Comparison of ENCODE assay signal across 28 cellular contexts in the genomic region with DNA sequence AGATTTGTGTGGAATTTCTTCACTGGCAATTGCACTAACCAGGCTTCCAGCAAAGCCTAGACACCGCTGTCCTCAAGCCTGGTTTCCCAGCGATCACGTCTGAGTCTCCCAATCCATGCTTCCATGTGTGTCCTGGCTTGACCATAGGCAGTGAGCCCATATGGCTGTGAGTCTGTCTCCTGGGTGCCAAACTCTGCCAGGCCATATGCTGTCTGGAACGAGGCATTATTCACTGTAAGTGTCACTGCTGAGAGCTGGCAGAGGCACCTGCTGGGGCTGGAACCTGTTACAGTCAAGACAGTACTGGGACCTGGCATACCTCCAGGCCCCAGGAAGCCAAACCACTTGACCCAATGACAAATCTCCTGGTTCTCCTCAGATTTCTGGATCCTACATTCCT.
DNase-seq lines count a peak whose midpoint lies in the region; ATAC-seq, FAIRE-seq and TF ChIP-seq lines count a peak whose summit lies in the region.
"Had no signal": no experiment of that assay in that cellular context is flagged by ENCODE, and none has a peak within 500 bp of the region (broad histone marks: within the 10 kb centered on the region; RNA-seq: fewer than 3 reads in every experiment).

No MANE protein-coding gene starts in this region.

- H3K9me3 Mint-ChIP-seq in activated CD4-positive, alpha-beta T cell treated with anti-CD3 and anti-CD28 coated beads, Interleukin-2, amount 10 ng/mL, durations not matched to agents 7 days and 5 days, result no peaks in the 10 kb centered on the region

- CTCF ChIA-PET in SK-N-SH (lab: Yijun Ruan, JAX), result interaction anchor here (1.5 to 3.8 kb wide), 2 partner anchors 24 to 61 kb away, joined by 3 to 29 read pairs; no protein-coding TSS in a partner anchor
- CTCF ChIA-PET in activated CD4-positive, alpha-beta T cell treated with anti-CD3 and anti-CD28 coated beads, Interleukin-2, amount 10 ng/mL, durations not matched to agents 7 days and 5 days (lab: Charles Lee), result no interaction called here
- CTCF ChIA-PET in RWPE1 (lab: Yijun Ruan, JAX), result no interaction called here

- no peak overlapping the region for H3K4me3 Mint-ChIP-seq in activated CD4-positive, alpha-beta T cell treated with anti-CD3 and anti-CD28 coated beads, Interleukin-2, amount 10 ng/mL, durations not matched to agents 7 days and 5 days
- H3K4me3 Mint-ChIP-seq: CD4-positive, alpha-beta memory T cell; IgD-negative memory B cell; T-helper 17 cell had no signal

- H3F3A ChIP-seq in SK-N-SH (replicated peaks; ENCODE audit: insufficient read depth), result no peaks in the 10 kb centered on the region

- FAIRE-seq in bronchial epithelial cell (lab: Jason Lieb, UNC), result peak; percentile 28
- no peak for FAIRE-seq in D721Med (lab: Jason Lieb, UNC)
- FAIRE-seq: GM12891, GM19239, H1 had no signal

- no peak overlapping the region for H3K27ac Mint-ChIP-seq in activated CD4-positive, alpha-beta T cell treated with anti-CD3 and anti-CD28 coated beads, Interleukin-2, amount 10 ng/mL, durations not matched to agents 7 days and 5 days
- H3K27ac Mint-ChIP-seq: CD4-positive, alpha-beta memory T cell; IgD-negative memory B cell; T-helper 17 cell had no signal

- no peaks in the 10 kb centered on the region for H3K27me3 ChIP-seq in SK-N-SH (ENCODE audit: insufficient read depth)
- no peaks in the 10 kb centered on the region for H3K27me3 ChIP-seq in bronchial epithelial cell (ENCODE audit: control insufficient read depth, insufficient read depth, low read length)

- TF ChIP-seq CTCF in SK-N-SH (IDR thresholded peaks at IDR 0.05) (no peak), bronchial epithelial cell (IDR thresholded peaks at IDR 0.05; ENCODE audit: insufficient read depth, low read length, severe bottlenecking) (no peak), D721Med (IDR thresholded peaks at IDR 0.05; ENCODE audit: insufficient read depth, missing control alignments) (no peak), RWPE1 (conservative IDR thresholded peaks at IDR 0.05; ENCODE audit: low read depth) (no peak)

- H3K36me3 Mint-ChIP-seq in activated CD4-positive, alpha-beta T cell treated with anti-CD3 and anti-CD28 coated beads, Interleukin-2, amount 10 ng/mL, durations not matched to agents 7 days and 5 days (ENCODE audit: low read depth), result no peaks in the 10 kb centered on the region
- H3K36me3 Mint-ChIP-seq: CD4-positive, alpha-beta memory T cell; IgD-negative memory B cell had no signal

- no peak for TF ChIP-seq RAD21 in SK-N-SH (IDR thresholded peaks at IDR 0.05; ENCODE audit: low read length)

- H3K36me3 ChIP-seq in SK-N-SH (replicated peaks in 1 of 2; ENCODE audit: control insufficient read depth in 1 of 2, insufficient read depth in 2 of 2, low read length in 1 of 2) (no peaks in the 10 kb centered on the region), bronchial epithelial cell (ENCODE audit: control insufficient read depth, insufficient read depth, low read length) (no peaks in the 10 kb centered on the region)

- no peak for ATAC-seq in SK-N-SH treated with all-trans-retinoic acid at 6 μM for 48 hours
- ATAC-seq: T-helper 17 cell had no signal

- DNase-seq in SK-N-SH, result no peak
- peak; percentile 61 for DNase-seq in NCI-H2029 (lab: John Stamatoyannopoulos, UW)
- no peak for DNase-seq in bronchial epithelial cell (ENCODE audit: low read depth)
- no peak for DNase-seq in NCI-H2107 (lab: John Stamatoyannopoulos, UW)
- no peak for DNase-seq in activated CD4-positive, alpha-beta T cell treated with anti-CD3 and anti-CD28 coated beads, Interleukin-2, amount 10 ng/mL, durations not matched to agents 7 days and 5 days
- no peak for DNase-seq in D721Med (ENCODE audit: insufficient read length, low spot score)
- no peak for DNase-seq in RWPE1 (ENCODE audit: low spot score)
- DNase-seq: Caco-2; CD4-positive, alpha-beta memory T cell; DMS153; GDM1; HCEC 1CT; NCI-H1092; NCI-H1417 treated with DMSO at 0.1 percent for 48 hours; NCI-H1694 treated with DMSO at 0.1 percent for 48 hours; NCI-H226; NCI-H510A treated with DMSO at 0.1 percent for 48 hours; NCI-H748 treated with DMSO at 0.1 percent for 48 hours; RPMI8226; SHP77; T-helper 17 cell; T1000 had no signal

- H3K79me2 ChIP-seq in SK-N-SH (ENCODE audit: insufficient read depth), result no peaks in the 10 kb centered on the region

- no peak overlapping the region for H3K4me2 ChIP-seq in SK-N-SH
- H3K4me2 ChIP-seq: KMS-11 had no signal

- POLR2A ChIA-PET in SK-N-SH (lab: Yijun Ruan, JAX) (no interaction called here), RWPE1 (lab: Yijun Ruan, JAX; ENCODE audit: low non-redundant PET) (no interaction called here)
- POLR2A ChIA-PET in activated CD4-positive, alpha-beta T cell treated with anti-CD3 and anti-CD28 coated beads, Interleukin-2, amount 10 ng/mL, durations not matched to agents 7 days and 5 days (lab: Charles Lee), result no interaction called here

- H3K27me3 Mint-ChIP-seq in activated CD4-positive, alpha-beta T cell treated with anti-CD3 and anti-CD28 coated beads, Interleukin-2, amount 10 ng/mL, durations not matched to agents 7 days and 5 days, result peaks cover 2% of the 10 kb centered on the region

- no peaks in the 10 kb centered on the region for H3K9me3 ChIP-seq in SK-N-SH
- H3K9me3 ChIP-seq: Caco-2 had no signal

- 21% methylated on average over 4 of the region's 4 CpGs for WGBS in SK-N-SH (ENCODE audit: low lambda C conversion rate)

- H3K9me2 ChIP-seq in SK-N-SH, result no peaks in the 10 kb centered on the region

- H3K4me3 ChIP-seq in SK-N-SH (ENCODE audit: low read depth in 2 of 2, low read length in 1 of 2) (no peak overlapping the region), bronchial epithelial cell (ENCODE audit: low read depth, low read length) (no peak overlapping the region)

- no peak overlapping the region for H3K9ac ChIP-seq in SK-N-SH
- H3K9ac ChIP-seq: KMS-11 had no signal

- no peak overlapping the region for H2AFZ ChIP-seq in SK-N-SH (ENCODE audit: low read depth)

- H4K20me1 ChIP-seq in SK-N-SH (ENCODE audit: insufficient read depth), result no peaks in the 10 kb centered on the region

- H3K4me1 ChIP-seq in SK-N-SH (ENCODE audit: control insufficient read depth in 1 of 2, insufficient read depth in 2 of 2, low read depth in 1 of 2, low read length in 1 of 2), result peaks cover 0 to 22% of the 10 kb centered on the region in 2 experiments; a peak in 1 of 4 replicates
- H3K4me1 ChIP-seq: Caco-2 had no signal

- no peaks in the 10 kb centered on the region for H3K4me1 Mint-ChIP-seq in activated CD4-positive, alpha-beta T cell treated with anti-CD3 and anti-CD28 coated beads, Interleukin-2, amount 10 ng/mL, durations not matched to agents 7 days and 5 days
- H3K4me1 Mint-ChIP-seq: CD4-positive, alpha-beta memory T cell; IgD-negative memory B cell; T-helper 17 cell had no signal

- H3K27ac ChIP-seq in SK-N-SH (ENCODE audit: low read depth in 2 of 2, low read length in 1 of 2) (no peak overlapping the region; a peak in 1 of 4 replicates), RWPE1 (no peak overlapping the region)
- H3K27ac ChIP-seq: KMS-11 had no signal

- TF ChIP-seq EP300 in SK-N-SH (IDR thresholded peaks at IDR 0.05; ENCODE audit: borderline replicate concordance in 1 of 2, low read depth in 1 of 2, low read length in 1 of 2), result no peak

TF ChIP-seq in SK-N-SH, 30 proteins besides CTCF, POLR2A, EP300 and RAD21:
- TF ChIP-seq TAF1 (IDR thresholded peaks at IDR 0.05; ENCODE audit: borderline replicate concordance, low read depth, low read length) (no peak), RCOR1 (IDR thresholded peaks at IDR 0.05; ENCODE audit: low read length) (0 out of 2 replicates have a peak, but pooled peaks have one; percentile 13)

TF ChIP-seq in SK-N-SH treated with all-trans-retinoic acid at 6 μM for 48 hours, 23 proteins besides CTCF, POLR2A, EP300 and RAD21 (continues in another document):
- TF ChIP-seq BACH2 (CRISPR knock-in tag; IDR thresholded peaks at IDR 0.05; ENCODE audit: borderline replicate concordance) (no peak), SNAI2 (CRISPR knock-in tag; IDR thresholded peaks at IDR 0.05) (no peak), ZNF565 (CRISPR knock-in tag; conservative IDR thresholded peaks at IDR 0.05; ENCODE audit: low read depth) (no peak), CSDC2 (CRISPR knock-in tag; IDR thresholded peaks at IDR 0.05) (no peak), ZFP30 (CRISPR knock-in tag; IDR thresholded peaks at IDR 0.05) (no peak), ZNF8 (CRISPR knock-in tag; IDR thresholded peaks at IDR 0.05) (no peak), RARB (CRISPR knock-in tag; IDR thresholded peaks at IDR 0.05) (no peak), ARNTL (CRISPR knock-in tag; IDR thresholded peaks at IDR 0.05; ENCODE audit: borderline replicate concordance, low read depth) (no peak), TCF4 (CRISPR knock-in tag; IDR thresholded peaks at IDR 0.05; ENCODE audit: borderline replicate concordance) (no peak), ISL1 (CRISPR knock-in tag; IDR thresholded peaks at IDR 0.05) (no peak), ZNF70 (CRISPR knock-in tag; IDR thresholded peaks at IDR 0.05) (no peak), ZFP3 (CRISPR knock-in tag; IDR thresholded peaks at IDR 0.05) (no peak)
- TF ChIP-seq, protein P1, sequence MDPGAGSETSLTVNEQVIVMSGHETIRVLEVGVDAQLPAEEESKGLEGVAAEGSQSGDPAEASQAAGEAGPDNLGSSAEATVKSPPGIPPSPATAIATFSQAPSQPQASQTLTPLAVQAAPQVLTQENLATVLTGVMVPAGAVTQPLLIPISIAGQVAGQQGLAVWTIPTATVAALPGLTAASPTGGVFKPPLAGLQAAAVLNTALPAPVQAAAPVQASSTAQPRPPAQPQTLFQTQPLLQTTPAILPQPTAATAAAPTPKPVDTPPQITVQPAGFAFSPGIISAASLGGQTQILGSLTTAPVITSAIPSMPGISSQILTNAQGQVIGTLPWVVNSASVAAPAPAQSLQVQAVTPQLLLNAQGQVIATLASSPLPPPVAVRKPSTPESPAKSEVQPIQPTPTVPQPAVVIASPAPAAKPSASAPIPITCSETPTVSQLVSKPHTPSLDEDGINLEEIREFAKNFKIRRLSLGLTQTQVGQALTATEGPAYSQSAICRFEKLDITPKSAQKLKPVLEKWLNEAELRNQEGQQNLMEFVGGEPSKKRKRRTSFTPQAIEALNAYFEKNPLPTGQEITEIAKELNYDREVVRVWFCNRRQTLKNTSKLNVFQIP (CRISPR knock-in tag; IDR thresholded peaks at IDR 0.05; ENCODE audit: borderline replicate concordance, low read depth), result no peak
